In the genomic region with DNA sequence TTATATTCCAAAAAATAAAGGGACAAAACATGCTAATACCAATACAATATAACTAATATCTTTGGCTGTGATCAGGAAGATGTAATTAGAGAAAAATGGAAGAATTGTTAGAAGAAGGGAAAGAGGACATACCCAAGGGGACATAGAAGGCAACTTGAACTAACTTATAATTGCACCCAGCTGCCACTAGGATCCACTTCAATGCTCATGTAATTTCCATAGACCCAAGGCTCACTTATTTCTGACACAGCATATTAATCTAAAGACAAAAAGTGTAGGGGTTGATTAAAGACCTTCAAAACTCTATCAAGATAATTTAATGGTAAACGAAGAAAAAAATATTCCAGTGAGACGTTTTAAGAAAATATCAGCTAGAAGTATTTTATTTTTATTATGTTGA, we compare ENCODE assay signal across 23 cellular contexts.
DNase-seq lines count a peak whose midpoint lies in the region; ATAC-seq, FAIRE-seq and TF ChIP-seq lines count a peak whose summit lies in the region.
"Had no signal": no experiment of that assay in that cellular context is flagged by ENCODE, and none has a peak within 500 bp of the region (broad histone marks: within the 10 kb centered on the region; RNA-seq: fewer than 3 reads in every experiment).

No MANE protein-coding gene starts in this region.

- no peak for FAIRE-seq in K562 (lab: Jason Lieb, UNC)
- FAIRE-seq: A204.1, GM12891, GM19239, HepG2 had no signal

- WGBS in H9 (ENCODE audit: extremely low coverage, insufficient read length, low lambda C conversion rate), result no CpG with 5 or more reads among the region's 2 CpGs
- WGBS in K562 (ENCODE audit: insufficient coverage, low coverage, missing lambda C conversion rate), result 14% methylated on average over 2 of the region's 2 CpGs

- H3K4me1 Mint-ChIP-seq in H9, result peaks cover 2 to 11% of the 10 kb centered on the region in 2 experiments
- H3K4me1 Mint-ChIP-seq in stimulated activated naive B cell treated with anti-CD40 and anti-IgM and Interleukin-4, amounts not matched to agents 10 μg/mL and 1 μg/mL and 100 μg/mL, for 72 hours, result no peaks in the 10 kb centered on the region

- no peak overlapping the region for H4K91ac ChIP-seq in H9 (ENCODE audit: insufficient read length, low read depth, low read length)

- H3K4me2 ChIP-seq in H9 (ENCODE audit: insufficient read depth, insufficient read length, low read length) (no peak overlapping the region), K562 (ENCODE audit: insufficient read depth, low read length) (no peak overlapping the region)
- H3K4me2 ChIP-seq: SK-N-SH had no signal

- no peak overlapping the region for H3K4me3 ChIP-seq in K562
- H3K4me3 ChIP-seq: BLaER1 treated with 17β-estradiol and CSF1 and Interleukin-3, amounts not matched to agents 10 nM and 100 nM had no signal

- ATAC-seq in K562 (peak; percentile 82), HG03457 (IDR thresholded peaks at IDR 0.05; ENCODE audit: unreplicated experiment) (no peak)
- peak; percentile 6 to 61 for ATAC-seq in stimulated activated naive B cell treated with anti-CD40 and anti-IgM and Interleukin-4, amounts not matched to agents 10 μg/mL and 1 μg/mL and 100 μg/mL, for 72 hours (replicated peaks)
- ATAC-seq: HepG2 had no signal

- no peaks in the 10 kb centered on the region for H4K20me1 ChIP-seq in H9 (ENCODE audit: control insufficient read depth, insufficient read depth, insufficient read length)
- no peaks in the 10 kb centered on the region for H4K20me1 ChIP-seq in K562 (replicated peaks; ENCODE audit: control insufficient read depth, insufficient read depth, low read length)
- H4K20me1 ChIP-seq: BLaER1 treated with 17β-estradiol and CSF1 and Interleukin-3, amounts not matched to agents 10 nM and 100 nM had no signal

- H3K27ac ChIP-seq in H9 (ENCODE audit: insufficient read length, low read depth, low read length), result no peak overlapping the region
- H3K27ac ChIP-seq in K562 (ENCODE audit: extremely low read depth, low read depth, low read length), result peak overlapping the region; percentile 68; the same call in 1 of the 3 replicates
- H3K27ac ChIP-seq: BLaER1 treated with 17β-estradiol and CSF1 and Interleukin-3, amounts not matched to agents 10 nM and 100 nM had no signal

- no peak overlapping the region for H3K18ac ChIP-seq in H9 (ENCODE audit: insufficient read length, low read depth, low read length)

- H3K4me1 ChIP-seq in H9 (ENCODE audit: insufficient read depth, low read length) (peaks cover 2% of the 10 kb centered on the region), K562 (replicated peaks in 1 of 2; ENCODE audit: control insufficient read depth in 2 of 2, insufficient read depth in 2 of 2, low read length in 2 of 2) (peaks cover 0 to 18% of the 10 kb centered on the region in 2 experiments; a peak in 2 of 5 replicates)

- no peaks in the 10 kb centered on the region for H3K36me3 Mint-ChIP-seq in H9 (ENCODE audit: insufficient read depth in 1 of 3, low read depth in 3 of 3)
- no peaks in the 10 kb centered on the region for H3K36me3 Mint-ChIP-seq in stimulated activated naive B cell treated with anti-CD40 and anti-IgM and Interleukin-4, amounts not matched to agents 10 μg/mL and 1 μg/mL and 100 μg/mL, for 72 hours

- H3K79me1 ChIP-seq in H9 (ENCODE audit: insufficient read depth, low read depth, low read length, poor library complexity, severe bottlenecking), result no peaks in the 10 kb centered on the region

- BruUV-seq in K562 (replicated peaks; lab: Mats Ljungman, UMichigan), result no TSS peak

- no peak overlapping the region for H4K8ac ChIP-seq in H9 (replicated peaks; ENCODE audit: insufficient read length, low read depth, low read length)

- H3K27me3 Mint-ChIP-seq in H9 (ENCODE audit: low read depth), result no peaks in the 10 kb centered on the region
- H3K27me3 Mint-ChIP-seq in stimulated activated naive B cell treated with anti-CD40 and anti-IgM and Interleukin-4, amounts not matched to agents 10 μg/mL and 1 μg/mL and 100 μg/mL, for 72 hours, result no peaks in the 10 kb centered on the region
- H3K27me3 Mint-ChIP-seq: CD4-positive, alpha-beta T cell had no signal

- no peak overlapping the region for H3K4ac ChIP-seq in H9 (ENCODE audit: low read depth, low read length)

- no peak overlapping the region for H3T11ph ChIP-seq in H9 (ENCODE audit: low read length)

- H3K79me2 ChIP-seq in H9 (ENCODE audit: insufficient read depth, low read length) (no peaks in the 10 kb centered on the region), K562 (ENCODE audit: control insufficient read depth, insufficient read depth, low read length) (no peaks in the 10 kb centered on the region)

- no peak overlapping the region for H3K14ac ChIP-seq in H9 (ENCODE audit: insufficient read depth, low read length)

- no peak overlapping the region for H3K56ac ChIP-seq in H9 (ENCODE audit: insufficient read length, low read depth, low read length)

- no peak overlapping the region for H2BK15ac ChIP-seq in H9 (ENCODE audit: low read depth, low read length)

- no peak for DNase-seq in H9
- DNase-seq in OCI-M1 (lab: John Stamatoyannopoulos, UW), result peak; percentile 70
- DNase-seq in K562 (ENCODE audit: extremely low read depth in 1 of 4, low spot score in 3 of 4), result peak in 1 of 4 experiments; percentile 19
- no peak for DNase-seq in stimulated activated naive B cell treated with anti-CD40 and anti-IgM and Interleukin-4, amounts not matched to agents 10 μg/mL and 1 μg/mL and 100 μg/mL, for 72 hours
- DNase-seq in activated gamma-delta T cell treated with Interleukin-2 at 50 U/mL for 16 hours, result no peak
- DNase-seq in activated CD8-positive, alpha-beta memory T cell treated with anti-CD3 and anti-CD28 coated beads, Interleukin-2, amount 50 U/mL, for 4 hours, result no peak
- DNase-seq: AML-193; CD4-positive, alpha-beta T cell; MM.1S; NCI-H1092; NCI-H1417 treated with DMSO at 0.1 percent for 48 hours; NCI-H1694 treated with DMSO at 0.1 percent for 48 hours; NCI-H2081; NCI-H2227 treated with DMSO at 0.1 percent for 48 hours; NCI-H526 treated with DMSO at 0.1 percent for 48 hours; SIG-M5; SK-N-SH had no signal

- peak; percentile 35; the same call in 1 of the 3 replicates for TF ChIP-seq CTCF in H9 (conservative IDR thresholded peaks at IDR 0.05)
- TF ChIP-seq CTCF in K562 (IDR thresholded peaks at IDR 0.05 in 2 of 3, conservative IDR thresholded peaks at IDR 0.05 in 1 of 3; ENCODE audit: insufficient read depth in 2 of 3, low read depth in 1 of 3, low read length in 3 of 3), result no peak

- intact Hi-C loops in K562 (cut with micrococcal nuclease), result no loop called here

- H3K9me3 ChIP-seq in H9 (ENCODE audit: control insufficient read depth, low read depth, low read length) (no peaks in the 10 kb centered on the region), K562 (replicated peaks; ENCODE audit: control insufficient read depth, insufficient read depth, low read depth, low read length) (no peaks in the 10 kb centered on the region)
- H3K9me3 ChIP-seq: BLaER1 treated with 17β-estradiol and CSF1 and Interleukin-3, amounts not matched to agents 10 nM and 100 nM; SK-N-SH had no signal

- H3K27me3 ChIP-seq in H9 (ENCODE audit: insufficient read depth, low read length), result no peaks in the 10 kb centered on the region
- H3K27me3 ChIP-seq in K562 (ENCODE audit: control insufficient read depth in 2 of 2, insufficient read depth in 2 of 2, low read length in 2 of 2), result no peaks in the 10 kb centered on the region
- H3K27me3 ChIP-seq: BLaER1 treated with 17β-estradiol and CSF1 and Interleukin-3, amounts not matched to agents 10 nM and 100 nM had no signal

- H3K9me3 Mint-ChIP-seq in H9, result no peaks in the 10 kb centered on the region
- H3K9me3 Mint-ChIP-seq in stimulated activated naive B cell treated with anti-CD40 and anti-IgM and Interleukin-4, amounts not matched to agents 10 μg/mL and 1 μg/mL and 100 μg/mL, for 72 hours, result no peaks in the 10 kb centered on the region

- H3K9ac ChIP-seq in H9 (ENCODE audit: extremely low read depth, insufficient read length, low read length), result no peak overlapping the region
- H3K9ac ChIP-seq in K562 (ENCODE audit: insufficient read depth in 1 of 2, low read depth in 2 of 2, low read length in 2 of 2), result 0 out of 4 replicates have a peak overlapping the region, but pooled peaks of 1 of the 2 experiments have one; percentile 2
- H3K9ac ChIP-seq: BLaER1 treated with 17β-estradiol and CSF1 and Interleukin-3, amounts not matched to agents 10 nM and 100 nM; SK-N-SH had no signal

- TF ChIP-seq EP300 in K562 (IDR thresholded peaks at IDR 0.05; ENCODE audit: low read length), result no peak

- in situ Hi-C loops in K562 (cut with MboI), result no loop called here

- peak overlapping the region in 1 of 3 experiments; percentile 6; a peak in 1 of 7 replicates for H3K27ac Mint-ChIP-seq in H9
- H3K27ac Mint-ChIP-seq in stimulated activated naive B cell treated with anti-CD40 and anti-IgM and Interleukin-4, amounts not matched to agents 10 μg/mL and 1 μg/mL and 100 μg/mL, for 72 hours, result no peak overlapping the region
- H3K27ac Mint-ChIP-seq: CD4-positive, alpha-beta T cell had no signal

- no peak overlapping the region for H2BK5ac ChIP-seq in H9 (ENCODE audit: insufficient read length, low read length)

- CTCF ChIA-PET in K562 (lab: Yijun Ruan, JAX; ENCODE audit: low intra/inter-chr PET ratio), result no interaction called here

- no peak overlapping the region for H3K23ac ChIP-seq in H9 (ENCODE audit: insufficient read length, low read depth, low read length)

- H2BK20ac ChIP-seq in H9 (ENCODE audit: low read depth, low read length, poor library complexity, severe bottlenecking), result no peak overlapping the region

- H3K4me3 Mint-ChIP-seq in H9, result no peak overlapping the region
- H3K4me3 Mint-ChIP-seq in stimulated activated naive B cell treated with anti-CD40 and anti-IgM and Interleukin-4, amounts not matched to agents 10 μg/mL and 1 μg/mL and 100 μg/mL, for 72 hours, result no peak overlapping the region
- H3K4me3 Mint-ChIP-seq: CD4-positive, alpha-beta T cell had no signal

- POLR2A ChIA-PET in K562 (lab: Yijun Ruan, JAX), result interaction anchor here (1.4 kb wide), 1 partner anchor 13 kb away, joined by 3 read pairs; no protein-coding TSS in a partner anchor

- no peak for TF ChIP-seq RAD21 in K562 (CRISPR knock-in tag; conservative IDR thresholded peaks at IDR 0.05 in 1 of 2, IDR thresholded peaks at IDR 0.05 in 1 of 2)

- no peaks in the 10 kb centered on the region for H3K36me3 ChIP-seq in K562 (ENCODE audit: control insufficient read depth, insufficient read depth, low read length)
- H3K36me3 ChIP-seq: BLaER1 treated with 17β-estradiol and CSF1 and Interleukin-3, amounts not matched to agents 10 nM and 100 nM had no signal

- no peak overlapping the region for H2AK5ac ChIP-seq in H9 (ENCODE audit: insufficient read length, low read length)

- H3K9me1 ChIP-seq in K562 (ENCODE audit: control insufficient read depth, insufficient read depth, low read length), result no peaks in the 10 kb centered on the region

- no peaks in the 10 kb centered on the region for H3K23me2 ChIP-seq in H9 (ENCODE audit: insufficient read length, low read depth, low read length, poor library complexity, severe bottlenecking)

- H4K5ac ChIP-seq in H9 (ENCODE audit: insufficient read length, low read depth, low read length), result no peak overlapping the region

- H2AFZ ChIP-seq in H9 (ENCODE audit: low read length) (no peak overlapping the region), K562 (ENCODE audit: low read depth, low read length) (peak overlapping the region; percentile 68)

- no peak for TF ChIP-seq POLR2A in K562 (conservative IDR thresholded peaks at IDR 0.05)

- no peak overlapping the region for H2BK12ac ChIP-seq in H9 (ENCODE audit: insufficient read length, low read depth, low read length)

- H2BK120ac ChIP-seq in H9 (ENCODE audit: low read depth, low read length, poor library complexity, severe bottlenecking), result no peak overlapping the region
